Comparison of ENCODE assay signal across 10 cellular contexts in the genomic region with DNA sequence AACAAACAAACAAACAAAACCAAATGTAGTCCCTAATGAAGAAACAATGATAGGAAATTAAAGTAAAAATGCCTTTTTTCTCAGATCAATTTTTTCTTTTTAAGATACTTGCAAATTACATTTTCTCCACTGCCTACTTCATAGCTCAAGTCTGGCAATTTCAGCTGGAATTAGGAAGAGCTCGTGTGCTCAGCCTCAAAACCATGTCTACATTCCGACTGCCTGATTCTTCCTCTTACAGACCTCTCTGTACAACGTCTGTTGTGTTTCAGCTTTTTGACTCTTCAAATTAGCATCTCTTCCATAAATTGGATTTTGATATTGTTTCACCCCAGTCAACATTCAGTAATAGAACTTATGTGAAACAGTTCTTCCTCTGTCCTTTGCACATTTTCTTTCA. TPM values are rescaled to one million over a fixed set of nuclear protein-coding genes. Genes with fewer than 3 reads are reported as not detected.
"Had no signal": no experiment of that assay in that cellular context is flagged by ENCODE, and none has a peak within 500 bp of the region (broad histone marks: within the 10 kb centered on the region; RNA-seq: fewer than 3 reads in every experiment).

No MANE protein-coding gene starts in this region.

- H3K4me3 ChIP-seq: cardiac muscle cell, dorsolateral prefrontal cortex, left lung, mucosa of descending colon had no signal

- DNase-seq: activated naive CD4-positive, alpha-beta T cell; activated T-cell treated with anti-CD3 and anti-CD28 coated beads for 4 hours; dorsolateral prefrontal cortex; endodermal cell; hippocampal formation; left lung; mucosa of descending colon; naive thymus-derived CD8-positive, alpha-beta T cell; stimulated activated CD4-positive, alpha-beta T cell treated with anti-CD3 and anti-CD28 coated beads, Interleukin-2, amount 100 ng/mL, for 48 hours had no signal

RNA-seq across cellular contexts. Expression of a gene that starts 9.3 kb away (rescaled TPM):
- polyA plus RNA-seq: naive thymus-derived CD8-positive, alpha-beta T cell had no signal
